In genomic region chr12:52805000-52805399, GRCh38 we compare ENCODE assay signal across 31 cellular contexts. TPM values are rescaled to one million over a fixed set of nuclear protein-coding genes. Genes with fewer than 3 reads are reported as not detected.
DNase-seq lines count a peak whose midpoint lies in the region; ATAC-seq lines count a peak whose summit lies in the region.
"Had no signal": no experiment of that assay in that cellular context is flagged by ENCODE, and none has a peak within 500 bp of the region (broad histone marks: within the 10 kb centered on the region; RNA-seq: fewer than 3 reads in every experiment).

No MANE protein-coding gene starts in this region.

- no peak overlapping the region for H3K4me3 ChIP-seq in NT2/D1 (ENCODE audit: insufficient read length, low read depth)
- H3K4me3 ChIP-seq: dorsolateral prefrontal cortex, gastroesophageal sphincter, GM12878, hepatocyte, left ventricle myocardium inferior, pancreas had no signal

- no peak overlapping the region for H3K9ac ChIP-seq in NT2/D1 (ENCODE audit: insufficient read length, low read depth)

- DNase-seq in NCI-H748 (lab: John Stamatoyannopoulos, UW; ENCODE audit: unreplicated experiment) = peak; percentile 31
- DNase-seq in NCI-H748 treated with DMSO at 0.1 percent for 48 hours (lab: John Stamatoyannopoulos, UW) = no peak
- DNase-seq in NT2/D1 (ENCODE audit: low read depth, low spot score) = peak; percentile 63
- peak; percentile 38 for DNase-seq in iPS DF 19.7 (ENCODE audit: low read depth, low spot score)
- DNase-seq in COR-L47 (lab: John Stamatoyannopoulos, UW) = no peak
- no peak for DNase-seq in HT-29 (ENCODE audit: low spot score)
- DNase-seq: activated CD4-positive, alpha-beta T cell treated with anti-CD3 and anti-CD28 coated beads for 48 hours; CD4-positive, alpha-beta memory T cell; DMS153; dorsolateral prefrontal cortex; left ventricle myocardium inferior; mesenchymal stem cell; NCI-H1105 treated with DMSO at 0.1 percent for 48 hours; NCI-H446; pancreas; stimulated activated naive CD4-positive, alpha-beta T cell; T-cell; WERI-Rb-1 had no signal

- ATAC-seq in GM21390 (IDR thresholded peaks at IDR 0.05; ENCODE audit: unreplicated experiment) (no peak), HG03460 (IDR thresholded peaks at IDR 0.05; ENCODE audit: unreplicated experiment) (no peak)
- ATAC-seq: gastroesophageal sphincter, GM12878, pancreas, T-cell had no signal

- H3K4me1 ChIP-seq in NT2/D1 (ENCODE audit: insufficient read depth, insufficient read length) = peaks cover 10% of the 10 kb centered on the region
- H3K4me1 ChIP-seq: left ventricle myocardium inferior had no signal

- H3K27me3 ChIP-seq in NT2/D1 (ENCODE audit: insufficient read depth, insufficient read length) = no peaks in the 10 kb centered on the region
- H3K27me3 ChIP-seq: pancreas had no signal

- H3K9me3 ChIP-seq in NT2/D1 (ENCODE audit: insufficient read depth, low read length) = no peaks in the 10 kb centered on the region
- H3K9me3 ChIP-seq: gastroesophageal sphincter, left ventricle myocardium inferior, pancreas had no signal

- H3K36me3 ChIP-seq in NT2/D1 (ENCODE audit: insufficient read depth, insufficient read length, low read length) = no peaks in the 10 kb centered on the region
- H3K36me3 ChIP-seq: gastroesophageal sphincter, left ventricle myocardium inferior, pancreas, WERI-Rb-1 had no signal

RNA-seq across cellular contexts. Expression of gene KRT4, which starts 8.9 kb away (rescaled TPM):
- 0.47 TPM in 1 of 2 replicates, not detected in the other for total RNA-seq in HT-29 (2014; rRNA removed; shearing (Covaris generic))
- total RNA-seq: activated CD8-positive, alpha-beta memory T cell treated with anti-CD3 and anti-CD28 coated beads for 36 hours; CD4-positive, alpha-beta memory T cell; dorsolateral prefrontal cortex; GM12878; left ventricle myocardium inferior; M059J; neural crest cell; renal cortical epithelial cell; SK-MEL-5; T-cell had no signal

RNA-seq across cellular contexts. Expression of gene KRT3, which starts 9.1 kb away (rescaled TPM):
- total RNA-seq in HT-29 (2014; rRNA removed; shearing (Covaris generic)) = not detected in 2 replicates
- total RNA-seq: activated CD8-positive, alpha-beta memory T cell treated with anti-CD3 and anti-CD28 coated beads for 36 hours; CD4-positive, alpha-beta memory T cell; chondrocyte; fibroblast of lung; gastroesophageal sphincter; GM12878; hepatocyte; left ventricle myocardium inferior; M059J; neural crest cell; pancreas; renal cortical epithelial cell; SK-MEL-5; T-cell; ureter had no signal

RNA-seq across cellular contexts. Expression of gene KRT76, which starts 27.9 kb away (rescaled TPM):
- not detected in 2 replicates for total RNA-seq in HT-29 (2014; rRNA removed; shearing (Covaris generic))
- total RNA-seq: activated CD8-positive, alpha-beta memory T cell treated with anti-CD3 and anti-CD28 coated beads for 36 hours; CD4-positive, alpha-beta memory T cell; chondrocyte; dorsolateral prefrontal cortex; fibroblast of lung; GM12878; hepatocyte; left ventricle myocardium inferior; M059J; neural crest cell; pancreas; renal cortical epithelial cell; SK-MEL-5; T-cell; ureter had no signal

RNA-seq across cellular contexts. Expression of gene KRT79, which starts 29.1 kb away (rescaled TPM):
- not detected in 2 replicates for total RNA-seq in HT-29 (2014; rRNA removed; shearing (Covaris generic))
- total RNA-seq: CD4-positive, alpha-beta memory T cell; dorsolateral prefrontal cortex; fibroblast of lung; gastroesophageal sphincter; GM12878; left ventricle myocardium inferior; M059J; neural crest cell; renal cortical epithelial cell; SK-MEL-5; ureter had no signal

RNA-seq across cellular contexts. Expression of gene KRT78, which starts 43.8 kb away (rescaled TPM):
- total RNA-seq in HT-29 (2014; rRNA removed; shearing (Covaris generic)) = not detected in 2 replicates
- total RNA-seq: activated CD8-positive, alpha-beta memory T cell treated with anti-CD3 and anti-CD28 coated beads for 36 hours; CD4-positive, alpha-beta memory T cell; chondrocyte; fibroblast of lung; GM12878; hepatocyte; left ventricle myocardium inferior; neural crest cell; renal cortical epithelial cell; T-cell; ureter had no signal

Comparison
In these comparisons a context has a peak if more than half of its experiments do, and no peak if none do; other contexts are left out.
1. DNase-seq: peak in NCI-H748 (single experiment), NT2/D1 (single experiment) and iPS DF 19.7 (single experiment); none in NCI-H748 treated with DMSO at 0.1 percent for 48 hours (single experiment), COR-L47 (single experiment) and HT-29 (single experiment).